20 cellular contexts compared by ENCODE assay signal in the genomic region with DNA sequence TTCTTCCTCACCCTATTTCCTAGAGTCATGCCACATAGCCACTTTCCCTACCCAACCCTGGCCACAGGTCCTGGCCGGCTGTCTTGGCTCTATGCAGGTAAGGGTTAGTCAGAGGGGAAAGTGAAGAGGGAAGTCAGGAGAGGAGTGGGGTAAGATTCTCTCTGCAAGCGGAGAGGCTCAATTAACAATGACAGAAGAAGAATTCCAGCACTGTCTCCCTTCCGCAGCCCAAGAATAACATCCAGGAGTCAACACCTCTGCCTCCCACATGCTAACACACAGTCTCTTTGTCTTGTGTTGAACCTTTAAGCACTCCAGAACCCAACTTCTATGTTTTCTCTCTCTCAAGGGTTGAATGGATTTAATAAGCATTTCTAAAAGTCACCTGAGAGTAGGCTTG.
DNase-seq lines count a peak whose midpoint lies in the region; ATAC-seq and TF ChIP-seq lines count a peak whose summit lies in the region.
"Had no signal": no experiment of that assay in that cellular context is flagged by ENCODE, and none has a peak within 500 bp of the region (broad histone marks: within the 10 kb centered on the region; RNA-seq: fewer than 3 reads in every experiment).

No MANE protein-coding gene starts in this region.

- H3K4me2 ChIP-seq in IMR-90 (ENCODE audit: low read depth, low read length) (no peak overlapping the region), MM.1S (ENCODE audit: low read depth, low read length) (no peak overlapping the region)

- no peak overlapping the region for H3K4me3 Mint-ChIP-seq in nephron progenitor cell
- H3K4me3 Mint-ChIP-seq: CD4-positive, CD25-positive, alpha-beta regulatory T cell; CD8-positive, alpha-beta memory T cell; H9 had no signal

- H3K9ac ChIP-seq in IMR-90 (ENCODE audit: low read depth, low read length) = no peak overlapping the region
- no peak overlapping the region for H3K9ac ChIP-seq in MM.1S (ENCODE audit: low read length)

- no peak overlapping the region for H3K14ac ChIP-seq in IMR-90 (replicated peaks; ENCODE audit: low read depth, low read length)

- no peak for TF ChIP-seq EP300 in suprapubic skin (IDR thresholded peaks at IDR 0.05)

- no peak overlapping the region for H4K8ac ChIP-seq in IMR-90 (ENCODE audit: low read depth in 2 of 2, low read length in 2 of 2)

- H2AFZ ChIP-seq in IMR-90 (replicated peaks; ENCODE audit: low read length, poor library complexity) (no peak overlapping the region), MM.1S (ENCODE audit: low read length) (no peak overlapping the region)

- H2BK20ac ChIP-seq in IMR-90 (ENCODE audit: low read depth, low read length) = 0 out of 2 replicates have a peak overlapping the region, but pooled peaks have one; percentile 5

- no peak overlapping the region for H3K56ac ChIP-seq in IMR-90 (ENCODE audit: extremely low read depth, insufficient read depth, low read length)

- DNase-seq in IMR-90 (no peak), islet precursor cell (peak; percentile 77), nephron progenitor cell (no peak), suprapubic skin (ENCODE audit: low spot score in 2 of 2) (no peak), nucleus accumbens (lab: John Stamatoyannopoulos, UW) (no peak), MM.1S (no peak)
- DNase-seq: ACHN; BE2C; C1 segment of cervical spinal cord; CD4-positive, CD25-positive, alpha-beta regulatory T cell; CD8-positive, alpha-beta memory T cell; COR-L47; DMS 273 treated with DMSO at 0.1 percent for 48 hours; DMS53; DND-41; EL; H9 had no signal

- H3K79me2 ChIP-seq in MM.1S (ENCODE audit: low read length) = no peaks in the 10 kb centered on the region

- H3K27me3 Mint-ChIP-seq in nephron progenitor cell (ENCODE audit: low read depth, poor library complexity) = peaks cover 3% of the 10 kb centered on the region

- H3K4me3 ChIP-seq in IMR-90 (ENCODE audit: insufficient read depth, low read depth, low read length) (no peak overlapping the region), suprapubic skin (no peak overlapping the region), MM.1S (ENCODE audit: low read length) (no peak overlapping the region)
- H3K4me3 ChIP-seq: GM12878 had no signal

- no peaks in the 10 kb centered on the region for H3K9me2 ChIP-seq in MM.1S (replicated peaks; ENCODE audit: insufficient read depth, low read length)

- WGBS in IMR-90 (ENCODE audit: extremely low coverage in 2 of 2, insufficient read length in 1 of 2), 2 experiments = 100% methylated on average over 1 of the region's 3 CpGs; no CpG with 5 or more reads in 1 of the 2 experiments
- WGBS in suprapubic skin = 64% methylated on average over 3 of the region's 3 CpGs

- H3K27me3 ChIP-seq in IMR-90 (ENCODE audit: control insufficient read depth, insufficient read depth, low read length) (no peaks in the 10 kb centered on the region), suprapubic skin (no peaks in the 10 kb centered on the region), MM.1S (replicated peaks; ENCODE audit: insufficient read depth, low read length) (no peaks in the 10 kb centered on the region)
- H3K27me3 ChIP-seq: BE2C had no signal

- H3K36me3 ChIP-seq in IMR-90 (ENCODE audit: control insufficient read depth, insufficient read depth, low read length) = no peaks in the 10 kb centered on the region
- no peaks in the 10 kb centered on the region for H3K36me3 ChIP-seq in suprapubic skin
- no peaks in the 10 kb centered on the region for H3K36me3 ChIP-seq in MM.1S (replicated peaks; ENCODE audit: insufficient read depth, low read length)
- H3K36me3 ChIP-seq: BE2C had no signal

- peaks cover 47% of the 10 kb centered on the region for H3K4me1 Mint-ChIP-seq in nephron progenitor cell

- TF ChIP-seq CTCF in IMR-90 (conservative IDR thresholded peaks at IDR 0.05; ENCODE audit: low read depth, low read length) = no peak
- no peak for TF ChIP-seq CTCF in nephron progenitor cell (IDR thresholded peaks at IDR 0.05)
- no peak for TF ChIP-seq CTCF in suprapubic skin (IDR thresholded peaks at IDR 0.05)
- TF ChIP-seq CTCF in MM.1S (IDR thresholded peaks at IDR 0.05; ENCODE audit: low read length) = no peak

- CTCF ChIA-PET in IMR-90 (lab: Yijun Ruan, JAX) = interaction anchor here (0.5 to 0.7 kb wide), 2 partner anchors 166 to 351 kb away, joined by 3 read pairs; no protein-coding TSS in a partner anchor

- H3K79me1 ChIP-seq in IMR-90 (ENCODE audit: low read depth in 1 of 2, low read length in 2 of 2) = no peaks in the 10 kb centered on the region

- H3K27ac Mint-ChIP-seq in nephron progenitor cell = peak overlapping the region; percentile 41
- H3K27ac Mint-ChIP-seq: CD8-positive, alpha-beta memory T cell; H9 had no signal

- no peak overlapping the region for H4K91ac ChIP-seq in IMR-90 (ENCODE audit: insufficient read depth, low read depth, low read length)

- H3K27ac ChIP-seq in IMR-90 (ENCODE audit: insufficient read depth, low read length) (no peak overlapping the region), suprapubic skin (peak overlapping the region; percentile 87), MM.1S (ENCODE audit: low read length) (no peak overlapping the region)

- H3K18ac ChIP-seq in IMR-90 (ENCODE audit: low read depth, low read length) = no peak overlapping the region

- no peaks in the 10 kb centered on the region for H3K36me3 Mint-ChIP-seq in nephron progenitor cell (ENCODE audit: low read depth)

- peaks cover 19% of the 10 kb centered on the region for H3K9me1 ChIP-seq in IMR-90 (ENCODE audit: insufficient read depth, low read length)

- peak overlapping the region; percentile 55 for H2AK5ac ChIP-seq in IMR-90 (ENCODE audit: low read depth, low read length)

- H3K9me3 Mint-ChIP-seq in nephron progenitor cell = no peaks in the 10 kb centered on the region
- H3K9me3 Mint-ChIP-seq: CD8-positive, alpha-beta memory T cell; H9 had no signal

- no peaks in the 10 kb centered on the region for H3F3A ChIP-seq in MM.1S (ENCODE audit: insufficient read depth, low read length)

- peak overlapping the region; percentile 41; the same call in 1 of the 3 replicates for H2BK15ac ChIP-seq in IMR-90 (ENCODE audit: low read depth, low read length)

- H2BK5ac ChIP-seq in IMR-90 (ENCODE audit: low read depth, low read length, poor library complexity, severe bottlenecking) = no peak overlapping the region

- H3K4me1 ChIP-seq in IMR-90 (ENCODE audit: control insufficient read depth, insufficient read depth, low read length) (peaks cover 21% of the 10 kb centered on the region), suprapubic skin (peaks cover 50% of the 10 kb centered on the region), MM.1S (ENCODE audit: low read length) (no peaks in the 10 kb centered on the region)

- TF ChIP-seq POLR2A in IMR-90 (IDR thresholded peaks at IDR 0.05; ENCODE audit: low read depth, low read length) (no peak), suprapubic skin (IDR thresholded peaks at IDR 0.05) (no peak)

- no peak overlapping the region for H4K5ac ChIP-seq in IMR-90 (ENCODE audit: low read depth, low read length)

- H3K9me3 ChIP-seq in IMR-90 (ENCODE audit: control insufficient read depth, insufficient read depth, low read length) (no peaks in the 10 kb centered on the region), suprapubic skin (no peaks in the 10 kb centered on the region), MM.1S (replicated peaks; ENCODE audit: insufficient read depth, low read length) (no peaks in the 10 kb centered on the region)
- H3K9me3 ChIP-seq: BE2C had no signal

- dilution Hi-C loops in IMR-90 (cut with HindIII; ENCODE audit: low sequenced_read_pairs, unreplicated experiment) = no loop called here

- no peak overlapping the region for H2AK9ac ChIP-seq in IMR-90 (replicated peaks; ENCODE audit: low read depth, low read length, poor library complexity)

- in situ Hi-C loops in IMR-90 (cut with MboI; ENCODE audit: low sequenced_read_pairs) = no loop called here

- no peak overlapping the region for H2BK120ac ChIP-seq in IMR-90 (ENCODE audit: low read depth, low read length)

- no peak overlapping the region for H3K23ac ChIP-seq in IMR-90 (ENCODE audit: low read depth, low read length)

- no peak for TF ChIP-seq RAD21 in IMR-90 (IDR thresholded peaks at IDR 0.05; ENCODE audit: low read length)

- intact Hi-C loops in IMR-90 (cut with micrococcal nuclease) = no loop called here

- H4K20me1 ChIP-seq in IMR-90 (ENCODE audit: insufficient read depth, low read length) = no peaks in the 10 kb centered on the region
- no peaks in the 10 kb centered on the region for H4K20me1 ChIP-seq in MM.1S (ENCODE audit: insufficient read depth, low read length)

- ATAC-seq in IMR-90 (ENCODE audit: low read depth) = no peak
- no peak for ATAC-seq in HG03342 (IDR thresholded peaks at IDR 0.05; ENCODE audit: unreplicated experiment)
- ATAC-seq: GM12878, HepG2 had no signal

- BruUV-seq in IMR-90 (replicated peaks; lab: Mats Ljungman, UMichigan) = no TSS peak

- H3K4ac ChIP-seq in IMR-90 (ENCODE audit: low read depth, low read length) = no peak overlapping the region

- POLR2A ChIA-PET in IMR-90 (lab: Charles Lee; ENCODE audit: unreplicated experiment) = no interaction called here

TF ChIP-seq in IMR-90, 13 proteins besides CTCF, POLR2A, EP300 and RAD21:
- TF ChIP-seq, protein P1, sequence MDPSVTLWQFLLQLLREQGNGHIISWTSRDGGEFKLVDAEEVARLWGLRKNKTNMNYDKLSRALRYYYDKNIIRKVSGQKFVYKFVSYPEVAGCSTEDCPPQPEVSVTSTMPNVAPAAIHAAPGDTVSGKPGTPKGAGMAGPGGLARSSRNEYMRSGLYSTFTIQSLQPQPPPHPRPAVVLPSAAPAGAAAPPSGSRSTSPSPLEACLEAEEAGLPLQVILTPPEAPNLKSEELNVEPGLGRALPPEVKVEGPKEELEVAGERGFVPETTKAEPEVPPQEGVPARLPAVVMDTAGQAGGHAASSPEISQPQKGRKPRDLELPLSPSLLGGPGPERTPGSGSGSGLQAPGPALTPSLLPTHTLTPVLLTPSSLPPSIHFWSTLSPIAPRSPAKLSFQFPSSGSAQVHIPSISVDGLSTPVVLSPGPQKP (IDR thresholded peaks at IDR 0.05; ENCODE audit: borderline replicate concordance, low read depth, low read length) = no peak
- TF ChIP-seq MAFK (IDR thresholded peaks at IDR 0.05; ENCODE audit: low read depth, low read length) (no peak), CEBPB (IDR thresholded peaks at IDR 0.05; ENCODE audit: low read depth, low read length) (no peak)
- TF ChIP-seq, protein P2, sequence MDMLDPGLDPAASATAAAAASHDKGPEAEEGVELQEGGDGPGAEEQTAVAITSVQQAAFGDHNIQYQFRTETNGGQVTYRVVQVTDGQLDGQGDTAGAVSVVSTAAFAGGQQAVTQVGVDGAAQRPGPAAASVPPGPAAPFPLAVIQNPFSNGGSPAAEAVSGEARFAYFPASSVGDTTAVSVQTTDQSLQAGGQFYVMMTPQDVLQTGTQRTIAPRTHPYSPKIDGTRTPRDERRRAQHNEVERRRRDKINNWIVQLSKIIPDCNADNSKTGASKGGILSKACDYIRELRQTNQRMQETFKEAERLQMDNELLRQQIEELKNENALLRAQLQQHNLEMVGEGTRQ (IDR thresholded peaks at IDR 0.05; ENCODE audit: low read depth, low read length) = no peak
